ENCODE assay signal across 24 cellular contexts in genomic region chr6:105174512-105174911, GRCh38. TPM values are rescaled to one million over a fixed set of nuclear protein-coding genes. Genes with fewer than 3 reads are reported as not detected.
DNase-seq lines count a peak whose midpoint lies in the region; ATAC-seq and TF ChIP-seq lines count a peak whose summit lies in the region.
"Had no signal": no experiment of that assay in that cellular context is flagged by ENCODE, and none has a peak within 500 bp of the region (broad histone marks: within the 10 kb centered on the region; RNA-seq: fewer than 3 reads in every experiment).

No MANE protein-coding gene starts in this region.

- H3K9me2 ChIP-seq in GM23248 (ENCODE audit: insufficient read depth) (no peaks in the 10 kb centered on the region), SK-N-SH (no peaks in the 10 kb centered on the region)

- CTCF ChIA-PET in SK-N-SH (lab: Yijun Ruan, JAX): no interaction called here
- CTCF ChIA-PET in activated naive CD4-positive, alpha-beta T cell treated with anti-CD3 and anti-CD28 coated beads, Interleukin-2, amount 10 ng/mL, durations not matched to agents 7 days and 5 days (lab: Charles Lee): no interaction called here

- H2AFZ ChIP-seq in GM23248 (0 out of 2 replicates have a peak overlapping the region, but pooled peaks have one; percentile 20), SK-N-SH (ENCODE audit: low read depth) (no peak overlapping the region)

- POLR2A ChIA-PET in SK-N-SH (lab: Yijun Ruan, JAX): no interaction called here

- peak overlapping the region; percentile 82 for H3K27ac ChIP-seq in GM23248
- peak overlapping the region in 1 of 2 experiments; percentile 76; a peak in 2 of 4 replicates for H3K27ac ChIP-seq in SK-N-SH (ENCODE audit: low read depth in 2 of 2, low read length in 1 of 2)
- H3K27ac ChIP-seq in heart left ventricle: no peak overlapping the region
- H3K27ac ChIP-seq in aorta (ENCODE audit: low read depth in 1 of 2, low read length in 2 of 2): no peak overlapping the region
- no peak overlapping the region for H3K27ac ChIP-seq in tibial artery
- H3K27ac ChIP-seq: cardiac muscle cell, esophagus squamous epithelium, upper lobe of left lung had no signal

- no peaks in the 10 kb centered on the region for H3K4me1 Mint-ChIP-seq in activated naive CD4-positive, alpha-beta T cell treated with anti-CD3 and anti-CD28 coated beads, Interleukin-2, amount 10 ng/mL, durations not matched to agents 7 days and 5 days
- H3K4me1 Mint-ChIP-seq: CD14-positive monocyte had no signal

- TF ChIP-seq CTCF in SK-N-SH (IDR thresholded peaks at IDR 0.05): no peak
- TF ChIP-seq CTCF in fibroblast of mammary gland (conservative IDR thresholded peaks at IDR 0.05; ENCODE audit: control insufficient read depth, insufficient read depth, low read depth, low read length): no peak
- TF ChIP-seq CTCF in heart left ventricle (IDR thresholded peaks at IDR 0.05): no peak
- TF ChIP-seq CTCF in tibial artery (IDR thresholded peaks at IDR 0.05): no peak

- H3F3A ChIP-seq in GM23248 (ENCODE audit: insufficient read depth): peaks cover 32% of the 10 kb centered on the region
- H3F3A ChIP-seq in SK-N-SH (replicated peaks; ENCODE audit: insufficient read depth): peaks cover 34% of the 10 kb centered on the region

- in situ Hi-C loops in GM23248 (cut with MboI): no loop called here

- no peak for TF ChIP-seq POLR2A in heart left ventricle (IDR thresholded peaks at IDR 0.05)

- H3K4me1 ChIP-seq in GM23248 (ENCODE audit: insufficient read depth) (peaks cover 29% of the 10 kb centered on the region), SK-N-SH (ENCODE audit: control insufficient read depth in 1 of 2, insufficient read depth in 2 of 2, low read depth in 1 of 2, low read length in 1 of 2) (peaks cover 0 to 11% of the 10 kb centered on the region in 2 experiments; a peak in 3 of 4 replicates), heart left ventricle (peaks cover 0 to 8% (median 3%) of the 10 kb centered on the region in 12 donors), aorta (ENCODE audit: control insufficient read depth in 1 of 2, insufficient read depth in 2 of 2, low read length in 2 of 2) (no peaks in the 10 kb centered on the region), tibial artery (peaks cover 0 to 4% (median 1%) of the 10 kb centered on the region in 4 donors)

- no peak for ATAC-seq in heart left ventricle
- no peak for ATAC-seq in aorta (ENCODE audit: low FRiP score)
- ATAC-seq: HepG2, left colon had no signal

- H3K9ac ChIP-seq in GM23248 (peak overlapping the region; percentile 40; the same call in 1 of the 2 replicates), SK-N-SH (peak overlapping the region; percentile 10; the same call in 1 of the 2 replicates)

- intact Hi-C loops in heart left ventricle (cut with DNase I): loop anchor here in 1 of 10 donors (10.0 kb wide), 1 partner anchor 90 kb away; no protein-coding TSS in a partner anchor
- intact Hi-C loops in aorta (cut with DNase I): no loop called here
- intact Hi-C loops in tibial artery (cut with DNase I; ENCODE audit: low total_unique reads): no loop called here

- H3K9me3 Mint-ChIP-seq in activated naive CD4-positive, alpha-beta T cell treated with anti-CD3 and anti-CD28 coated beads, Interleukin-2, amount 10 ng/mL, durations not matched to agents 7 days and 5 days: no peaks in the 10 kb centered on the region
- H3K9me3 Mint-ChIP-seq: activated CD4-positive, alpha-beta memory T cell treated with anti-CD3 and anti-CD28 coated beads for 36 hours; activated naive CD4-positive, alpha-beta T cell treated with anti-CD3 and anti-CD28 coated beads, Interleukin-2, amount 50 U/mL, for 72 hours; activated T-cell treated with anti-CD3 and anti-CD28 coated beads, Interleukin-2, amount 50 U/mL, for 24 hours had no signal

- H3K27me3 ChIP-seq in GM23248 (replicated peaks; ENCODE audit: insufficient read depth): no peaks in the 10 kb centered on the region
- no peaks in the 10 kb centered on the region for H3K27me3 ChIP-seq in SK-N-SH (ENCODE audit: insufficient read depth)
- peaks cover 0 to 26% (median 4%) of the 10 kb centered on the region in 9 donors for H3K27me3 ChIP-seq in heart left ventricle
- H3K27me3 ChIP-seq in aorta (ENCODE audit: control insufficient read depth in 1 of 2, insufficient read depth in 2 of 2, low read length in 1 of 2): no peaks in the 10 kb centered on the region
- peaks cover 0 to 8% of the 10 kb centered on the region in 2 donors for H3K27me3 ChIP-seq in tibial artery
- H3K27me3 ChIP-seq: cardiac muscle cell had no signal

- no peaks in the 10 kb centered on the region for H3K36me3 ChIP-seq in GM23248 (ENCODE audit: low read depth)
- no peaks in the 10 kb centered on the region for H3K36me3 ChIP-seq in SK-N-SH (replicated peaks in 1 of 2; ENCODE audit: control insufficient read depth in 1 of 2, insufficient read depth in 2 of 2, low read length in 1 of 2)
- no peaks in the 10 kb centered on the region for H3K36me3 ChIP-seq in heart left ventricle
- no peaks in the 10 kb centered on the region for H3K36me3 ChIP-seq in aorta (ENCODE audit: control insufficient read depth in 1 of 2, insufficient read depth in 2 of 2, low read length in 1 of 2)
- H3K36me3 ChIP-seq in tibial artery: no peaks in the 10 kb centered on the region
- H3K36me3 ChIP-seq: cardiac muscle cell, esophagus squamous epithelium, upper lobe of left lung had no signal

- no peak for TF ChIP-seq RAD21 in SK-N-SH (IDR thresholded peaks at IDR 0.05; ENCODE audit: low read length)

- H3K4me2 ChIP-seq in GM23248 (ENCODE audit: unreplicated experiment) (no peak overlapping the region), SK-N-SH (peak overlapping the region; percentile 29)

- no peaks in the 10 kb centered on the region for H4K20me1 ChIP-seq in GM23248 (ENCODE audit: insufficient read depth)
- H4K20me1 ChIP-seq in SK-N-SH (ENCODE audit: insufficient read depth): no peaks in the 10 kb centered on the region

- TF ChIP-seq EP300 in SK-N-SH (IDR thresholded peaks at IDR 0.05; ENCODE audit: borderline replicate concordance in 1 of 2, low read depth in 1 of 2, low read length in 1 of 2): 0 out of 4 replicates have a peak, but pooled peaks of 1 of the 2 experiments have one; percentile 20

- no peaks in the 10 kb centered on the region for H3K9me3 ChIP-seq in GM23248 (ENCODE audit: low read depth)
- H3K9me3 ChIP-seq in SK-N-SH: no peaks in the 10 kb centered on the region
- H3K9me3 ChIP-seq in heart left ventricle: peaks cover 0 to 3% (median 0%) of the 10 kb centered on the region in 12 donors
- no peaks in the 10 kb centered on the region for H3K9me3 ChIP-seq in aorta (ENCODE audit: control insufficient read depth, low read length)
- H3K9me3 ChIP-seq in tibial artery: no peaks in the 10 kb centered on the region
- H3K9me3 ChIP-seq: esophagus squamous epithelium, upper lobe of left lung had no signal

- H3K36me3 Mint-ChIP-seq in activated naive CD4-positive, alpha-beta T cell treated with anti-CD3 and anti-CD28 coated beads, Interleukin-2, amount 10 ng/mL, durations not matched to agents 7 days and 5 days: no peaks in the 10 kb centered on the region
- H3K36me3 Mint-ChIP-seq: activated CD4-positive, alpha-beta memory T cell treated with anti-CD3 and anti-CD28 coated beads for 36 hours; activated naive CD4-positive, alpha-beta T cell treated with anti-CD3 and anti-CD28 coated beads, Interleukin-2, amount 50 U/mL, for 72 hours; CD14-positive monocyte had no signal

- H3K4me3 Mint-ChIP-seq in activated naive CD4-positive, alpha-beta T cell treated with anti-CD3 and anti-CD28 coated beads, Interleukin-2, amount 10 ng/mL, durations not matched to agents 7 days and 5 days: no peak overlapping the region
- H3K4me3 Mint-ChIP-seq: activated CD4-positive, alpha-beta memory T cell treated with anti-CD3 and anti-CD28 coated beads for 36 hours; activated T-cell treated with anti-CD3 and anti-CD28 coated beads, Interleukin-2, amount 50 U/mL, for 24 hours; CD14-positive monocyte had no signal

- peak; percentile 79 for DNase-seq in GM23248
- no peak for DNase-seq in SK-N-SH
- peak; percentile 96 for DNase-seq in fibroblast of mammary gland (ENCODE audit: low read depth)
- DNase-seq in stromal cell of bone marrow (ENCODE audit: low read depth): peak; percentile 38
- no peak for DNase-seq in heart left ventricle
- no peak for DNase-seq in aorta
- DNase-seq in tibial artery: no peak
- DNase-seq in activated naive CD4-positive, alpha-beta T cell treated with anti-CD3 and anti-CD28 coated beads, Interleukin-2, amount 10 ng/mL, durations not matched to agents 7 days and 5 days: no peak
- DNase-seq: activated CD4-positive, alpha-beta memory T cell treated with anti-CD3 and anti-CD28 coated beads for 36 hours; activated T-cell treated with anti-CD3 and anti-CD28 coated beads, Interleukin-2, amount 50 U/mL, for 24 hours; DMS153; dorsolateral prefrontal cortex; esophagus squamous epithelium; left colon; NCI-H2029 treated with DMSO at 0.1 percent for 48 hours; NCI-H510A; retina; stimulated activated naive CD4-positive, alpha-beta T cell treated with Interleukin-2 at 50 U/mL for 16 hours; upper lobe of left lung had no signal

- H3K27me3 Mint-ChIP-seq in activated naive CD4-positive, alpha-beta T cell treated with anti-CD3 and anti-CD28 coated beads, Interleukin-2, amount 10 ng/mL, durations not matched to agents 7 days and 5 days: peaks cover 25% of the 10 kb centered on the region

- H3K4me3 ChIP-seq in GM23248: peak overlapping the region; percentile 36; the same call in 1 of the 2 replicates
- H3K4me3 ChIP-seq in SK-N-SH (ENCODE audit: low read depth in 2 of 2, low read length in 1 of 2): peak overlapping the region in 1 of 2 experiments; percentile 20; a peak in 1 of 4 replicates
- H3K4me3 ChIP-seq in fibroblast of mammary gland (ENCODE audit: control insufficient read depth, low read depth, low read length): no peak overlapping the region
- H3K4me3 ChIP-seq in heart left ventricle: no peak overlapping the region
- no peak overlapping the region for H3K4me3 ChIP-seq in aorta (ENCODE audit: low read length in 2 of 2)
- no peak overlapping the region for H3K4me3 ChIP-seq in tibial artery
- H3K4me3 ChIP-seq: cardiac muscle cell, dorsolateral prefrontal cortex, esophagus squamous epithelium, upper lobe of left lung had no signal

- peaks cover 82% of the 10 kb centered on the region for H3K79me2 ChIP-seq in GM23248 (ENCODE audit: insufficient read depth)
- peaks cover 66% of the 10 kb centered on the region for H3K79me2 ChIP-seq in SK-N-SH (ENCODE audit: insufficient read depth)

- no peak overlapping the region for H3K27ac Mint-ChIP-seq in activated naive CD4-positive, alpha-beta T cell treated with anti-CD3 and anti-CD28 coated beads, Interleukin-2, amount 10 ng/mL, durations not matched to agents 7 days and 5 days
- H3K27ac Mint-ChIP-seq: activated CD4-positive, alpha-beta memory T cell treated with anti-CD3 and anti-CD28 coated beads for 36 hours; activated naive CD4-positive, alpha-beta T cell treated with anti-CD3 and anti-CD28 coated beads, Interleukin-2, amount 50 U/mL, for 72 hours; activated T-cell treated with anti-CD3 and anti-CD28 coated beads, Interleukin-2, amount 50 U/mL, for 24 hours had no signal

- 20 to 24% methylated on average over 6 of the region's 6 CpGs for WGBS in GM23248 (ENCODE audit: low coverage in 1 of 2, low lambda C conversion rate in 2 of 2, missing lambda C conversion rate in 2 of 2), 2 experiments
- 46% methylated on average over 6 of the region's 6 CpGs for WGBS in SK-N-SH (ENCODE audit: low lambda C conversion rate)
- 86 to 90% (median 88%) methylated on average over 6 of the region's 6 CpGs for WGBS in heart left ventricle, 4 donors
- WGBS in aorta, 2 donors: 92 to 93% methylated on average over 6 of the region's 6 CpGs

RNA-seq across cellular contexts. Expression of gene POPDC3, which starts 5.3 kb away (rescaled TPM):
- 37.4 and 45.1 TPM in 2 replicates for total RNA-seq in GM23248 (2014; rRNA removed; shearing (Covaris generic))
- polyA plus RNA-seq in GM23248 (2016; fragmentation: Nextera tagmentation; extraction: Ambion mirVana) (46.1 and 48.6 TPM in 2 replicates), SK-N-SH (2012; rRNA removed) (19.0 and 21.3 TPM in 2 replicates), heart left ventricle (10 to 100 TPM; 53.0 to 54.0 TPM), aorta (under 1 TPM in 1 of 2 donors, not detected in 1; 0.38 TPM)
- 30.6 and 38.1 TPM in 2 replicates for polyA plus RNA-seq in SK-N-SH (2012; cell fraction: cytosol; rRNA removed)
- polyA plus RNA-seq in SK-N-SH (2012; cell fraction: nucleus; rRNA removed): 8.3 and 15.8 TPM in 2 replicates
- total RNA-seq in heart left ventricle (10 to 100 TPM; 29.3 to 59.7 (median 51.5) TPM), aorta (not detected)
- total RNA-seq: activated CD4-positive, alpha-beta memory T cell treated with anti-CD3 and anti-CD28 coated beads for 36 hours; activated naive CD4-positive, alpha-beta T cell treated with anti-CD3 and anti-CD28 coated beads, Interleukin-2, amount 50 U/mL, for 72 hours; left colon; mononuclear cell had no signal
- polyA plus RNA-seq: CD14-positive monocyte had no signal

Comparison
In these comparisons a context has a peak if more than half of its experiments do, and no peak if none do; other contexts are left out.
1. DNase-seq: peak in GM23248 (single experiment), fibroblast of mammary gland (single experiment) and stromal cell of bone marrow (single experiment); none in SK-N-SH (single experiment), heart left ventricle (0 of 5), aorta (0 of 2), tibial artery (0 of 2) and activated naive CD4-positive, alpha-beta T cell treated with anti-CD3 and anti-CD28 coated beads, Interleukin-2, amount 10 ng/mL, durations not matched to agents 7 days and 5 days (single experiment).
2. RNA of gene POPDC3, which starts 5.3 kb away (polyA plus RNA-seq): 53.0 to 54.0 TPM in heart left ventricle, 46.1 to 48.6 TPM in GM23248 and 8.3 to 38.1 TPM in SK-N-SH; 0.38 TPM in aorta; every median in the first group is over 4 times any median in the second.